24 cellular contexts compared by ENCODE assay signal in the genomic region with DNA sequence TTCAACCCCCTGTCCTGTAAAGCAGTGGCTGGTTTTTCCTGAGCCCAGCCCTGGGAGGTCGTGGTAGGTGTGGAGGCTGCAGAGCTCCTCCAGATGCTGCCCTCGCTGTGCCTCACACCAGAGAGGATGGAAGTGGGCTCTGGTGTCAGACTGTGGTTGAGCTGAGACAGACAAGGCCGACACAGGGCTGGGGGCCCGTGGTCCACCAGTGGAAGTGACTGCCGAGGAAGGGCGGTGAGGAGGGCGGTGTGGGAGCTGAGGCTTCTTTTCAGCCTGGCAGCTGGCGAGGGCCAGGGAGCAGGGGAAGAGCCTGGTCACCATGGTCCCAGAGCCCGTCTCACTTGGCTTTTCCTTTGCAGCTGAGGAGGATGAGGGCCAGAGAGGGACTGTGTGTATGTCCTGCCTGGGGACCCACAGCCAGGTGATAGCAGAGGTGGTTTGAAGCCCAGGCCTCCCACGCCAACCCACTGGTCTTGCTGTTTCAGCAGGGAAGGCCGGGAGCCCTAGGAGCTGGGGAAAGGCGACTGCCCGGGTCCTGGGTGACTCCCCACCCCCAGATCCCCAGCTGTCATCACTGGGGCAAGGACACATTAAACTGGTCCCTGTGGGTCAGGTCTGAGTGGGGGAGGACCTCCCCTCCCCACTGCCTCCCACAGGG. TPM values are rescaled to one million over a fixed set of nuclear protein-coding genes. Genes with fewer than 3 reads are reported as not detected.
"Had no signal": no experiment of that assay in that cellular context is flagged by ENCODE, and none has a peak within 500 bp of the region (broad histone marks: within the 10 kb centered on the region; RNA-seq: fewer than 3 reads in every experiment).

No MANE protein-coding gene starts in this region.

- H3K4me1 Mint-ChIP-seq: activated CD4-positive, alpha-beta T cell treated with anti-CD3 and anti-CD28 coated beads for 36 hours; brain had no signal

- H3K9ac ChIP-seq: parathyroid adenoma had no signal

- H3K4me1 ChIP-seq: colonic mucosa, parathyroid adenoma, right lobe of liver, transverse colon had no signal

- DNase-seq: activated CD4-positive, alpha-beta T cell treated with anti-CD3 and anti-CD28 coated beads for 36 hours; activated CD4-positive, alpha-beta T cell treated with anti-CD3 and anti-CD28 coated beads, Interleukin-2, amount 50 U/mL, for 48 hours; activated CD8-positive, alpha-beta memory T cell treated with anti-CD3 and anti-CD28 coated beads, Interleukin-2, amount 50 U/mL, for 48 hours; activated gamma-delta T cell; amygdala; central memory CD4-positive, alpha-beta T cell; colonic mucosa; heart left ventricle; left ventricle myocardium superior; mesendoderm; naive thymus-derived CD8-positive, alpha-beta T cell; right lobe of liver; SHP77; stimulated activated CD8-positive, alpha-beta memory T cell treated with anti-CD3 and anti-CD28 coated beads, Interleukin-4, amount 100 ng/mL, for 48 hours; stimulated activated naive CD4-positive, alpha-beta T cell treated with Interleukin-2 at 50 U/mL for 16 hours; transverse colon had no signal

- H3K4me3 Mint-ChIP-seq: activated CD4-positive, alpha-beta T cell treated with anti-CD3 and anti-CD28 coated beads for 36 hours; activated naive CD8-positive, alpha-beta T cell; brain; naive thymus-derived CD8-positive, alpha-beta T cell had no signal

- H3K4me3 ChIP-seq: colonic mucosa, gastroesophageal sphincter, heart left ventricle, right lobe of liver, SK-N-MC, smooth muscle cell, transverse colon had no signal

- H2AFZ ChIP-seq: parathyroid adenoma had no signal

- H3K27ac Mint-ChIP-seq: activated CD4-positive, alpha-beta T cell treated with anti-CD3 and anti-CD28 coated beads for 36 hours; activated naive CD8-positive, alpha-beta T cell; brain had no signal

- ATAC-seq: activated CD4-positive, alpha-beta T cell treated with anti-CD3 and anti-CD28 coated beads for 36 hours; gastroesophageal sphincter; heart left ventricle; left ventricle myocardium superior; naive thymus-derived CD8-positive, alpha-beta T cell; right lobe of liver had no signal

- H3K27ac ChIP-seq: colonic mucosa, gastroesophageal sphincter, heart left ventricle, parathyroid adenoma, right lobe of liver, SK-N-MC, transverse colon had no signal

- H3K36me3 Mint-ChIP-seq: activated naive CD8-positive, alpha-beta T cell had no signal

- H3K27me3 ChIP-seq: colonic mucosa, gastroesophageal sphincter, heart left ventricle, right lobe of liver, transverse colon had no signal

- H3K9me3 Mint-ChIP-seq: brain; naive thymus-derived CD8-positive, alpha-beta T cell had no signal

- H3K27me3 Mint-ChIP-seq: activated CD4-positive, alpha-beta T cell treated with anti-CD3 and anti-CD28 coated beads for 36 hours; activated naive CD8-positive, alpha-beta T cell; naive thymus-derived CD8-positive, alpha-beta T cell had no signal

- H3K9me3 ChIP-seq: colonic mucosa, gastroesophageal sphincter, heart left ventricle, right lobe of liver, transverse colon had no signal

- H3K79me2 ChIP-seq: parathyroid adenoma had no signal

- H3K36me3 ChIP-seq: colonic mucosa, right lobe of liver had no signal

- H3K4me2 ChIP-seq: smooth muscle cell had no signal

RNA-seq across cellular contexts. Expression of a gene that starts 8.5 kb away (rescaled TPM):
- total RNA-seq: activated CD4-positive, alpha-beta T cell treated with anti-CD3 and anti-CD28 coated beads for 36 hours; gastroesophageal sphincter; kidney epithelial cell; naive thymus-derived CD8-positive, alpha-beta T cell; smooth muscle cell; T-helper 2 cell treated with Interferon-gamma antibody and Interleukin-4, amounts not matched to agents 100 ng/mL and 5 ng/mL, for 36 hours; transverse colon had no signal
- polyA plus RNA-seq: smooth muscle cell had no signal

RNA-seq across cellular contexts. Expression of a gene that starts 34.7 kb away (rescaled TPM):
- total RNA-seq: kidney epithelial cell, smooth muscle cell had no signal
- polyA plus RNA-seq: smooth muscle cell had no signal
